ENCODE assay signal across 38 cellular contexts in the genomic region with DNA sequence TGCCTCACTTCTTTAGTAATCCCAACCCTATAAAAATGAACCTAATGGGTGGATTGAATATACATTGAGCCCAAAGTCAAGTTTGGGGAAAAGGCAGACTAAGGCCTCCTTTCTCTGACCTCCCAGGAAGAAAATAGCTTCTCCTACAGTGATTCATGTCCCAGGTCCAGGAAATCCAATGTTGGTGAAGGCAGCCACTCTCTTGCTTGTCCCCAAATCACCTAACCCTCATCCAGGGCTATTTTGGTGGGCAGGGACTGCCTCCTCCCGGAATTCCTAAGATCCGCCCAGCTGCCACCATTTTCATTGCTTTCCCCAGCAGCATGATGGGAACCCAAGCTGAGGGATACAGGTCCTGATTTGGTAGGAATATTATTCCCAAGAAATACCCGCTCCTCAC. TPM values are rescaled to one million over a fixed set of nuclear protein-coding genes. Genes with fewer than 3 reads are reported as not detected.
"Had no signal": no experiment of that assay in that cellular context is flagged by ENCODE, and none has a peak within 500 bp of the region (broad histone marks: within the 10 kb centered on the region; RNA-seq: fewer than 3 reads in every experiment).

No MANE protein-coding gene starts in this region.

- H3K4me1 ChIP-seq: breast epithelium had no signal

- H3K4me3 ChIP-seq: adrenal gland, body of pancreas, breast epithelium had no signal

- H3K4me3 Mint-ChIP-seq: activated B cell treated with CpG ODN at 0.5 μM for 24 hours; activated CD4-positive, alpha-beta memory T cell treated with anti-CD3 and anti-CD28 coated beads for 36 hours; activated CD4-positive, alpha-beta T cell treated with anti-CD3 and anti-CD28 coated beads, Interleukin-2, amount 10 ng/mL, durations not matched to agents 24 days and 14 days; activated CD8-positive, alpha-beta T cell treated with anti-CD3 and anti-CD28 coated beads for 36 hours; activated naive CD4-positive, alpha-beta T cell treated with anti-CD3 and anti-CD28 coated beads for 36 hours; activated naive CD8-positive, alpha-beta T cell treated with anti-CD3 and anti-CD28 coated beads for 36 hours; activated T-cell treated with anti-CD3 and anti-CD28 coated beads, Interleukin-2, amount 50 U/mL, for 4 hours; activated T-cell treated with anti-CD3 and anti-CD28 coated beads, Interleukin-2, amount 50 U/mL, for 72 hours; activated T-helper 1 cell treated with anti-CD3 and anti-CD28 coated beads, Interleukin-12 subunit alpha, Interleukin-12 subunit beta, Interleukin-2, Interleukin-4 antibody, amounts not matched to agents 30 ng/mL and 10 ng/mL and 1 ng/mL, durations not matched to agents 14 hours and 24 hours and 36 hours; activated T-helper 17 cell treated with anti-CD3 and anti-CD28 coated beads, Interleukin-2, amount 50 U/mL, for 72 hours; central memory CD8-positive, alpha-beta T cell; T-helper 1 cell treated with Interleukin-12 subunit alpha and Interleukin-12 subunit beta and Interleukin-4 antibody, amounts not matched to agents 30 μg/mL and 1 μg/mL, for 36 hours; T-helper 2 cell treated with Interferon-gamma antibody and Interleukin-4, amounts not matched to agents 5 μg/mL and 100 μg/mL, for 36 hours had no signal

- H3K4me1 Mint-ChIP-seq: activated T-helper 17 cell treated with anti-CD3 and anti-CD28 coated beads, Interleukin-2, amount 50 U/mL, for 72 hours had no signal

- H3K27ac ChIP-seq: adrenal gland, body of pancreas, brain microvascular endothelial cell, breast epithelium, VCaP had no signal

- H3K9me3 Mint-ChIP-seq: activated B cell treated with CpG ODN at 0.5 μM for 24 hours; activated CD4-positive, alpha-beta memory T cell treated with anti-CD3 and anti-CD28 coated beads for 36 hours; activated CD4-positive, alpha-beta T cell treated with anti-CD3 and anti-CD28 coated beads, Interleukin-2, amount 10 ng/mL, durations not matched to agents 24 days and 14 days; activated CD8-positive, alpha-beta T cell treated with anti-CD3 and anti-CD28 coated beads for 36 hours; activated naive CD4-positive, alpha-beta T cell treated with anti-CD3 and anti-CD28 coated beads for 36 hours; activated naive CD4-positive, alpha-beta T cell treated with anti-CD3 and anti-CD28 coated beads, Interleukin-2, amount 50 U/mL, for 72 hours; activated naive CD8-positive, alpha-beta T cell treated with anti-CD3 and anti-CD28 coated beads for 36 hours; activated T-cell treated with anti-CD3 and anti-CD28 coated beads, Interleukin-2, amount 50 U/mL, for 4 hours; activated T-cell treated with anti-CD3 and anti-CD28 coated beads, Interleukin-2, amount 50 U/mL, for 72 hours; activated T-helper 1 cell treated with anti-CD3 and anti-CD28 coated beads, Interleukin-12 subunit alpha, Interleukin-12 subunit beta, Interleukin-2, Interleukin-4 antibody, amounts not matched to agents 30 ng/mL and 10 ng/mL and 1 ng/mL, durations not matched to agents 14 hours and 24 hours and 36 hours; activated T-helper 17 cell treated with anti-CD3 and anti-CD28 coated beads, Interleukin-2, amount 50 U/mL, for 72 hours; central memory CD8-positive, alpha-beta T cell; T-helper 1 cell treated with Interleukin-12 subunit alpha and Interleukin-12 subunit beta and Interleukin-4 antibody, amounts not matched to agents 30 μg/mL and 1 μg/mL, for 36 hours; T-helper 2 cell treated with Interferon-gamma antibody and Interleukin-4, amounts not matched to agents 5 μg/mL and 100 μg/mL, for 36 hours had no signal

- H3K9me3 ChIP-seq: adrenal gland, body of pancreas, breast epithelium had no signal

- H3K27ac Mint-ChIP-seq: activated B cell treated with CpG ODN at 0.5 μM for 24 hours; activated CD4-positive, alpha-beta memory T cell treated with anti-CD3 and anti-CD28 coated beads for 36 hours; activated CD4-positive, alpha-beta T cell treated with anti-CD3 and anti-CD28 coated beads, Interleukin-2, amount 10 ng/mL, durations not matched to agents 24 days and 14 days; activated CD8-positive, alpha-beta T cell treated with anti-CD3 and anti-CD28 coated beads for 36 hours; activated naive CD4-positive, alpha-beta T cell treated with anti-CD3 and anti-CD28 coated beads for 36 hours; activated naive CD4-positive, alpha-beta T cell treated with anti-CD3 and anti-CD28 coated beads, Interleukin-2, amount 50 U/mL, for 72 hours; activated naive CD8-positive, alpha-beta T cell treated with anti-CD3 and anti-CD28 coated beads for 36 hours; activated T-cell treated with anti-CD3 and anti-CD28 coated beads, Interleukin-2, amount 50 U/mL, for 72 hours; activated T-helper 1 cell treated with anti-CD3 and anti-CD28 coated beads, Interleukin-12 subunit alpha, Interleukin-12 subunit beta, Interleukin-2, Interleukin-4 antibody, amounts not matched to agents 30 ng/mL and 10 ng/mL and 1 ng/mL, durations not matched to agents 14 hours and 24 hours and 36 hours; activated T-helper 17 cell treated with anti-CD3 and anti-CD28 coated beads, Interleukin-2, amount 50 U/mL, for 72 hours; T-helper 1 cell treated with Interleukin-12 subunit alpha and Interleukin-12 subunit beta and Interleukin-4 antibody, amounts not matched to agents 30 μg/mL and 1 μg/mL, for 36 hours; T-helper 2 cell treated with Interferon-gamma antibody and Interleukin-4, amounts not matched to agents 5 μg/mL and 100 μg/mL, for 36 hours had no signal

- DNase-seq: activated B cell treated with CpG ODN at 0.5 μM for 24 hours; activated CD4-positive, alpha-beta memory T cell treated with anti-CD3 and anti-CD28 coated beads for 36 hours; activated CD4-positive, alpha-beta T cell treated with anti-CD3 and anti-CD28 coated beads for 4 hours; activated CD4-positive, alpha-beta T cell treated with anti-CD3 and anti-CD28 coated beads, Interleukin-2, amount 10 ng/mL, durations not matched to agents 24 days and 14 days; activated CD4-positive, alpha-beta T cell treated with anti-CD3 and anti-CD28 coated beads, Interleukin-2, amount 50 U/mL, for 1 hour; activated CD4-positive, alpha-beta T cell treated with anti-CD3 and anti-CD28 coated beads, Interleukin-2, amount 50 U/mL, for 4 hours; activated CD4-positive, CD25-positive, alpha-beta regulatory T cell treated with anti-CD3 and anti-CD28 coated beads, Interleukin-2, amount 50 U/mL, for 72 hours; activated CD8-positive, alpha-beta memory T cell treated with anti-CD3 and anti-CD28 coated beads, Interleukin-2, amount 50 U/mL, for 4 hours; activated CD8-positive, alpha-beta T cell treated with anti-CD3 and anti-CD28 coated beads for 36 hours; activated gamma-delta T cell treated with Interleukin-2 at 50 U/mL for 16 hours; activated naive CD4-positive, alpha-beta T cell; activated naive CD4-positive, alpha-beta T cell treated with anti-CD3 and anti-CD28 coated beads for 36 hours; activated naive CD4-positive, alpha-beta T cell treated with anti-CD3 and anti-CD28 coated beads, Interleukin-2, amount 50 U/mL, for 16 hours; activated naive CD8-positive, alpha-beta T cell treated with anti-CD3 and anti-CD28 coated beads for 36 hours; activated T-cell treated with anti-CD3 and anti-CD28 coated beads for 4 hours; activated T-cell treated with anti-CD3 and anti-CD28 coated beads, Interleukin-2, amount 50 U/mL, for 1 hour; activated T-cell treated with anti-CD3 and anti-CD28 coated beads, Interleukin-2, amount 50 U/mL, for 4 hours; activated T-cell treated with anti-CD3 and anti-CD28 coated beads, Interleukin-2, amount 50 U/mL, for 72 hours; adrenal gland; amniotic stem cell; aorta; body of pancreas; brain microvascular endothelial cell; cerebellar nuclear complex; T-helper 1 cell; T-helper 2 cell; T-helper 9 cell had no signal

- H3K27me3 ChIP-seq: breast epithelium had no signal

- H3K36me3 ChIP-seq: adrenal gland, brain microvascular endothelial cell, breast epithelium had no signal

RNA-seq across cellular contexts. Expression of gene MYOG, which starts 8.4 kb away (rescaled TPM):
- total RNA-seq: activated B cell treated with CpG ODN at 0.5 μM for 24 hours; activated CD4-positive, alpha-beta memory T cell treated with anti-CD3 and anti-CD28 coated beads for 36 hours; activated CD4-positive, alpha-beta T cell treated with anti-CD3 and anti-CD28 coated beads, Interleukin-2, amount 10 ng/mL, durations not matched to agents 24 days and 14 days; activated CD8-positive, alpha-beta memory T cell treated with anti-CD3 and anti-CD28 coated beads for 36 hours; activated CD8-positive, alpha-beta T cell treated with anti-CD3 and anti-CD28 coated beads for 36 hours; activated naive CD4-positive, alpha-beta T cell treated with anti-CD3 and anti-CD28 coated beads for 36 hours; activated naive CD4-positive, alpha-beta T cell treated with anti-CD3 and anti-CD28 coated beads, Interleukin-2, amount 50 U/mL, for 72 hours; activated naive CD8-positive, alpha-beta T cell treated with anti-CD3 and anti-CD28 coated beads for 36 hours; activated T-cell treated with anti-CD3 and anti-CD28 coated beads, Interleukin-2, amount 50 U/mL, for 4 hours; activated T-cell treated with anti-CD3 and anti-CD28 coated beads, Interleukin-2, amount 50 U/mL, for 72 hours; activated T-helper 1 cell treated with anti-CD3 and anti-CD28 coated beads, Interleukin-12 subunit alpha, Interleukin-12 subunit beta, Interleukin-2, Interleukin-4 antibody, amounts not matched to agents 30 ng/mL and 10 ng/mL and 1 ng/mL, durations not matched to agents 14 hours and 24 hours and 36 hours; activated T-helper 17 cell treated with anti-CD3 and anti-CD28 coated beads, Interleukin-2, amount 50 U/mL, for 72 hours; adrenal gland; aorta; astrocyte; body of pancreas; breast epithelium; chondrocyte had no signal
- polyA plus RNA-seq: adrenal gland, aorta had no signal

RNA-seq across cellular contexts. Expression of gene ADORA1, which starts 50.2 kb away (rescaled TPM):
- total RNA-seq: activated B cell treated with CpG ODN at 0.5 μM for 24 hours; activated CD4-positive, alpha-beta memory T cell treated with anti-CD3 and anti-CD28 coated beads for 36 hours; activated CD4-positive, alpha-beta T cell treated with anti-CD3 and anti-CD28 coated beads, Interleukin-2, amount 10 ng/mL, durations not matched to agents 24 days and 14 days; activated CD8-positive, alpha-beta memory T cell treated with anti-CD3 and anti-CD28 coated beads for 36 hours; activated CD8-positive, alpha-beta T cell treated with anti-CD3 and anti-CD28 coated beads for 36 hours; activated naive CD4-positive, alpha-beta T cell treated with anti-CD3 and anti-CD28 coated beads for 36 hours; activated naive CD4-positive, alpha-beta T cell treated with anti-CD3 and anti-CD28 coated beads, Interleukin-2, amount 50 U/mL, for 72 hours; activated naive CD8-positive, alpha-beta T cell treated with anti-CD3 and anti-CD28 coated beads for 36 hours; activated T-cell treated with anti-CD3 and anti-CD28 coated beads, Interleukin-2, amount 50 U/mL, for 72 hours; activated T-helper 1 cell treated with anti-CD3 and anti-CD28 coated beads, Interleukin-12 subunit alpha, Interleukin-12 subunit beta, Interleukin-2, Interleukin-4 antibody, amounts not matched to agents 30 ng/mL and 10 ng/mL and 1 ng/mL, durations not matched to agents 14 hours and 24 hours and 36 hours; activated T-helper 17 cell treated with anti-CD3 and anti-CD28 coated beads, Interleukin-2, amount 50 U/mL, for 72 hours had no signal
- polyA plus RNA-seq: aorta had no signal

RNA-seq across cellular contexts. Expression of gene PPFIA4, which starts 51.1 kb away (rescaled TPM):
- total RNA-seq: body of pancreas had no signal
